10 cellular contexts compared by ENCODE assay signal in the genomic region with DNA sequence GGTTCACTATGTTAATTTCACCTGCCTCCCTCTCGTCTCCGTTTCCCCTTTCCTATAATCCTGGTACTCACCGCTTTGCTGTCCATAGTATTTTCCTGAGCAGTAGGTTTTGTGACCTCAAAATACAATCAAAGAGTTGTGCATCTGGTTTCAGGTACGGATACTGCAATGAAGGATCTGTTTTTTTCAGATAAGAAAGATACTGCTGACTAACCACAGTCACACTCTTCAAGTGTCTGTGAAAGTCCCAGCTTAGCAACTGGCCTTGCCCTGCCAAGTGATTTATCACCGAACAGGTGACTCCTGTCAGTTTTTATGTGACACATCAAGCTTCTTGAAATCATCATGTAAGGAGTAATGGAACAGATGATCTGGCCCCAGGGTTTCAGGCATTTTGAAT.
DNase-seq lines count a peak whose midpoint lies in the region; ATAC-seq, FAIRE-seq and TF ChIP-seq lines count a peak whose summit lies in the region.
"Had no signal": no experiment of that assay in that cellular context is flagged by ENCODE, and none has a peak within 500 bp of the region (broad histone marks: within the 10 kb centered on the region; RNA-seq: fewer than 3 reads in every experiment).

No MANE protein-coding gene starts in this region.

- CTCF ChIA-PET in CD4-positive, alpha-beta T cell (lab: Charles Lee): no interaction called here

- TF ChIP-seq CTCF in CD4-positive, alpha-beta T cell (IDR thresholded peaks at IDR 0.05): no peak
- TF ChIP-seq CTCF in GM12865 (IDR thresholded peaks at IDR 0.05; ENCODE audit: insufficient read depth, low read depth, low read length, missing control alignments): no peak

- H3K4me3 Mint-ChIP-seq in CD4-positive, alpha-beta T cell: no peak overlapping the region
- H3K4me3 Mint-ChIP-seq in T-helper 17 cell: no peak overlapping the region

- H3K4me1 Mint-ChIP-seq in CD4-positive, alpha-beta T cell (ENCODE audit: low read depth): peaks cover 71% of the 10 kb centered on the region
- peaks cover 35% of the 10 kb centered on the region for H3K4me1 Mint-ChIP-seq in T-helper 17 cell

- POLR2A ChIA-PET in CD4-positive, alpha-beta T cell (lab: Charles Lee): no interaction called here

- FAIRE-seq in GM19239 (lab: Jason Lieb, UNC): no peak
- FAIRE-seq: astrocyte had no signal

- no peak overlapping the region for H3K27ac ChIP-seq in CD4-positive, alpha-beta T cell (ENCODE audit: low read depth, low read length)
- H3K27ac ChIP-seq: ovary had no signal

- no peaks in the 10 kb centered on the region for H3K27me3 ChIP-seq in CD4-positive, alpha-beta T cell (ENCODE audit: control insufficient read depth, insufficient read depth, low read length)
- H3K27me3 ChIP-seq: ovary had no signal

- intact Hi-C loops in CD4-positive, alpha-beta T cell (cut with DNase I, micrococcal nuclease): no loop called here

- H3K36me3 Mint-ChIP-seq in CD4-positive, alpha-beta T cell (ENCODE audit: low read depth): peaks cover 34% of the 10 kb centered on the region
- peaks cover 2% of the 10 kb centered on the region for H3K36me3 Mint-ChIP-seq in T-helper 17 cell (ENCODE audit: low read depth)

- no peak for DNase-seq in CD4-positive, alpha-beta T cell
- DNase-seq in GM12865 (ENCODE audit: low read depth) (peak; percentile 31), T-helper 17 cell (no peak), kidney tubule cell (ENCODE audit: low spot score) (peak; percentile 49), GM19239 (ENCODE audit: insufficient read length, low spot score) (no peak)
- DNase-seq: ovary had no signal

- H3K27ac Mint-ChIP-seq in CD4-positive, alpha-beta T cell: peak overlapping the region; percentile 48
- peak overlapping the region; percentile 90 for H3K27ac Mint-ChIP-seq in T-helper 17 cell

- H3K27me3 Mint-ChIP-seq in CD4-positive, alpha-beta T cell: no peaks in the 10 kb centered on the region
- H3K27me3 Mint-ChIP-seq in T-helper 17 cell: no peaks in the 10 kb centered on the region

- no peak for ATAC-seq in CD4-positive, alpha-beta T cell (ENCODE audit: poor library complexity)
- peak; percentile 42 for ATAC-seq in T-helper 17 cell
- ATAC-seq in HG03342 (IDR thresholded peaks at IDR 0.05; ENCODE audit: unreplicated experiment): no peak
- ATAC-seq in HG02798 (IDR thresholded peaks at IDR 0.05; ENCODE audit: poor library complexity, unreplicated experiment): no peak
- ATAC-seq in GM18517 (IDR thresholded peaks at IDR 0.05; ENCODE audit: unreplicated experiment): no peak

- H3K4me3 ChIP-seq in GM12865 (ENCODE audit: low read depth, low read length): no peak overlapping the region
- H3K4me3 ChIP-seq: ovary had no signal

- no peaks in the 10 kb centered on the region for H3K9me3 ChIP-seq in CD4-positive, alpha-beta T cell (ENCODE audit: control insufficient read depth, low read length)
- H3K9me3 ChIP-seq in T-helper 17 cell (ENCODE audit: control insufficient read depth, low read length, poor library complexity, severe bottlenecking): no peaks in the 10 kb centered on the region
- H3K9me3 ChIP-seq: ovary had no signal

- H3K9me3 Mint-ChIP-seq in CD4-positive, alpha-beta T cell: no peaks in the 10 kb centered on the region

Comparison
In these comparisons a context has a peak if more than half of its experiments do, and no peak if none do; other contexts are left out.
1. DNase-seq: peak in GM12865 (single experiment) and kidney tubule cell (single experiment); none in CD4-positive, alpha-beta T cell (0 of 10), T-helper 17 cell (0 of 3) and GM19239 (single experiment).